8 cellular contexts compared by ENCODE assay signal in the genomic region with DNA sequence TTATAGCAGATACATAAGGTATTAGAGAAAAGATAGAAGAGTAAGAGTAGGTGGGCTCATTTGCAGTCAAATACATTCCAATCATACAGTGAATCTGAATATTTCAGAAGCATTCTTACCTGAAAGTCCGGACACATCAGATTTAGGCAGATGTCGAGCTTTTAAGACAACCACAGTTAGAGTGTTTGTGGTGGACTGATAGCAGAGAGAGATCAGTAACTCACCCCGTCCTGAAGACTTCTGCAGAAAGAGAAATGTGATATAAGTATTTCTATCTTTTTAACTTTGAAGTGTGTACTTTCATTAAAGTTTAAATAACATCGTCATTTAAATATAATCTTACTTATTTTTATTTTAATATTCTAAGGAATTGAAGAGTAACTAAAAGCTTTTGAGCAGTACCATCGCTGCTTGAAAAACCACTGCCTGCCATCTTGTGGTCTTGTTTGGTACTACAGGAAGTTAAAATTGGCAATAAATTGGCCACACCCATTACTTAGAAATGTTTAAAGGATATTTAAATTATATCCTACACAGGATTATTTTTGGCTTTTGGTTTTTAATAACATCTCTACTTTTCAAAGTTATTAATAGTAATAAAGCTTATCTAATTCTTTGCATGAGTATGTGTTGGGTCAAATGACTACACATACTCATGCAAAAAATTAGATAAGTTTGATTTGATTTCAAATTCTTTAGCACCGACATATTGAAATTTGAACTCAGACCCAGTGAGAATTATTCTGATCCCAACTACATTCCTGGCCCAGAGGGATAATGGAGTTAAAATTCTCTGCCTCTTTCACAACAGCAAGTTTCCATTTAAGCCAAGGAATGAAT. TPM values are rescaled to one million over a fixed set of nuclear protein-coding genes. Genes with fewer than 3 reads are reported as not detected.
DNase-seq lines count a peak whose midpoint lies in the region; ATAC-seq, FAIRE-seq and TF ChIP-seq lines count a peak whose summit lies in the region.

No MANE protein-coding gene starts in this region.

- H3K27me3 Mint-ChIP-seq in CD14-positive monocyte (ENCODE audit: low read depth in 3 of 3) (peaks cover 0 to 3% (median 2%) of the 10 kb centered on the region in 3 donors), brain (peaks cover 10% of the 10 kb centered on the region)

- no TSS peak for BruUV-seq in HepG2 (replicated peaks; lab: Mats Ljungman, UMichigan)

- H2AFZ ChIP-seq in HepG2 (ENCODE audit: low read length): no peak overlapping the region

- TF ChIP-seq CTCF in CD14-positive monocyte (IDR thresholded peaks at IDR 0.05): peak; percentile 85
- peak; percentile 90 to 93 for TF ChIP-seq CTCF in brain (conservative IDR thresholded peaks at IDR 0.05)
- TF ChIP-seq CTCF in HepG2 (CRISPR knock-in tag; IDR thresholded peaks at IDR 0.05): peak; percentile 60

- H3K36me3 ChIP-seq in HepG2 (replicated peaks in 1 of 2; ENCODE audit: control insufficient read depth in 1 of 2, insufficient read depth in 2 of 2, low read length in 2 of 2): no peaks in the 10 kb centered on the region

- ATAC-seq in GM18499 (IDR thresholded peaks at IDR 0.05; ENCODE audit: insufficient read depth, unreplicated experiment) (peak; percentile 74), HG02943 (IDR thresholded peaks at IDR 0.05; ENCODE audit: low read depth, unreplicated experiment) (peak; percentile 61), HepG2 (no peak)

- TF ChIP-seq POLR2A in HepG2 (IDR thresholded peaks at IDR 0.05; ENCODE audit: insufficient read depth in 1 of 2, low read depth in 2 of 2, low read length in 2 of 2): no peak

- FAIRE-seq in HepG2 (lab: Jason Lieb, UNC): peak; percentile 58

- no peaks in the 10 kb centered on the region for H3K36me3 Mint-ChIP-seq in CD14-positive monocyte
- peaks cover 31% of the 10 kb centered on the region for H3K36me3 Mint-ChIP-seq in brain

- H3K4me1 Mint-ChIP-seq in CD14-positive monocyte (no peaks in the 10 kb centered on the region), brain (peaks cover 30% of the 10 kb centered on the region)

- TF ChIP-seq EP300 in HepG2 (IDR thresholded peaks at IDR 0.05; ENCODE audit: low read depth in 2 of 2, low read length in 2 of 2): no peak
- TF ChIP-seq EP300 in HepG2 (CRISPR knock-in tag; IDR thresholded peaks at IDR 0.05; ENCODE audit: borderline replicate concordance): no peak

- intact Hi-C loops in CD14-positive monocyte (cut with micrococcal nuclease): loop anchor here (10.0 kb wide), 2 partner anchors 977 to 1157 kb away; no protein-coding TSS in a partner anchor
- intact Hi-C loops in HepG2 (cut with micrococcal nuclease; ENCODE audit: unreplicated experiment): loop anchor here (1.0 to 10.0 kb wide), 4 partner anchors 237 to 1219 kb away; no protein-coding TSS in a partner anchor

- no peak overlapping the region for H3K27ac Mint-ChIP-seq in CD14-positive monocyte
- no peak overlapping the region for H3K27ac Mint-ChIP-seq in brain

- CTCF ChIA-PET in HepG2 (lab: Yijun Ruan, JAX; ENCODE audit: low intra/inter-chr PET ratio, low total read pairs): interaction anchor here (1.0 to 2.6 kb wide), 3 partner anchors 676 to 1220 kb away, joined by 3 to 12 read pairs (median 4); no protein-coding TSS in a partner anchor

- H4K20me1 ChIP-seq in HepG2 (ENCODE audit: insufficient read depth, low read length): no peaks in the 10 kb centered on the region

- DNase-seq in CD14-positive monocyte (ENCODE audit: low spot score): no peak
- peak; percentile 16 for DNase-seq in NCI-H2196 treated with DMSO at 0.1 percent for 48 hours (lab: John Stamatoyannopoulos, UW; ENCODE audit: unreplicated experiment)
- peak; percentile 35 for DNase-seq in HepG2 (ENCODE audit: low spot score)
- DNase-seq in T-helper 9 cell: no peak
- DNase-seq in OCI-M2 (lab: John Stamatoyannopoulos, UW; ENCODE audit: unreplicated experiment): no peak

- H3K4me3 Mint-ChIP-seq in CD14-positive monocyte (no peak overlapping the region), brain (peak overlapping the region; percentile 25 to 56 (median 45))

- no peak overlapping the region for H3K4me3 ChIP-seq in HepG2 (replicated peaks in 1 of 3; ENCODE audit: insufficient read depth in 1 of 3, low read depth in 2 of 3, low read length in 3 of 3)

- no peaks in the 10 kb centered on the region for H3K79me2 ChIP-seq in HepG2 (ENCODE audit: insufficient read depth, low read length)

- H3K4me1 ChIP-seq in HepG2 (ENCODE audit: insufficient read depth, low read length): no peaks in the 10 kb centered on the region

- no peaks in the 10 kb centered on the region for H3K9me3 ChIP-seq in HepG2 (ENCODE audit: low read length)

- 16% methylated on average over 6 of the region's 6 CpGs for WGBS in HepG2 (ENCODE audit: low lambda C conversion rate)

- H3K27ac ChIP-seq in HepG2 (ENCODE audit: extremely low read length, insufficient read depth, low read length): no peak overlapping the region

- H3K4me2 ChIP-seq in HepG2 (ENCODE audit: low read depth, low read length): no peak overlapping the region

- in situ Hi-C loops in HepG2 (cut with HindIII; ENCODE audit: extremely low pct_ligation_motif_present, low pct_unique_long_range_greater_than_20kb): loop anchor here (10.0 to 25.0 kb wide), 3 partner anchors 985 to 1217 kb away; no protein-coding TSS in a partner anchor

- H3K9me3 Mint-ChIP-seq in CD14-positive monocyte: no peaks in the 10 kb centered on the region
- H3K9me3 Mint-ChIP-seq in brain: peaks cover 0 to 10% (median 0%) of the 10 kb centered on the region in 5 experiments

- H3K9ac ChIP-seq in HepG2 (ENCODE audit: insufficient read depth, low read depth, low read length): no peak overlapping the region

- no peak; the same call in 1 of the 2 replicates for TF ChIP-seq RAD21 in HepG2 (CRISPR knock-in tag; IDR thresholded peaks at IDR 0.05)

- POLR2A ChIA-PET in HepG2 (lab: Yijun Ruan, JAX): no interaction called here

- H3K27me3 ChIP-seq in HepG2 (ENCODE audit: control insufficient read depth in 1 of 2, insufficient read depth in 2 of 2, low read length in 2 of 2): no peaks in the 10 kb centered on the region

TF ChIP-seq in HepG2, 621 proteins besides CTCF, POLR2A, EP300 and RAD21:
- no peak for TF ChIP-seq REPIN1 (CRISPR knock-in tag; IDR thresholded peaks at IDR 0.05; ENCODE audit: borderline replicate concordance, low read depth)
- no peak for TF ChIP-seq RFX5 (IDR thresholded peaks at IDR 0.05; ENCODE audit: low read depth, low read length)
- TF ChIP-seq STAG1 (CRISPR knock-in tag; IDR thresholded peaks at IDR 0.05): peak; percentile 59
- TF ChIP-seq FOXK1 (CRISPR knock-in tag; IDR thresholded peaks at IDR 0.05; ENCODE audit: borderline replicate concordance, low read depth): no peak
- TF ChIP-seq NFRKB (IDR thresholded peaks at IDR 0.05): no peak
- no peak for TF ChIP-seq ZNF44 (CRISPR knock-in tag; IDR thresholded peaks at IDR 0.05)
- peak; percentile 62 for TF ChIP-seq SMC3 (IDR thresholded peaks at IDR 0.05; ENCODE audit: low read length)
- no peak for TF ChIP-seq ATF7 (IDR thresholded peaks at IDR 0.05)
- no peak for TF ChIP-seq ATF7 (CRISPR knock-in tag; IDR thresholded peaks at IDR 0.05)
- no peak for TF ChIP-seq KDM4B (CRISPR knock-in tag; IDR thresholded peaks at IDR 0.05)

RNA-seq across cellular contexts. Expression of gene SYT4, which starts 5.5 kb away (rescaled TPM):
- polyA plus RNA-seq in CD14-positive monocyte (not detected), brain (ENCODE audit: insufficient read depth, low read depth, low replicate concordance) (25.1 TPM), HepG2 (2011; rRNA removed) (not detected in 2 replicates)
- not detected in 2 replicates for total RNA-seq in HepG2 (2016; rRNA removed; fragmentation: Illumina TruSeq; extraction: Trizol)
- total RNA-seq in HepG2 (2016; cell fraction: cytosol; rRNA removed; fragmentation: Illumina TruSeq; extraction: Trizol; ENCODE audit: low read depth): not detected in 2 replicates
- total RNA-seq in HepG2 (2016; cell fraction: insoluble cytoplasmic fraction; rRNA removed; fragmentation: Illumina TruSeq; extraction: Trizol): not detected in 2 replicates
- not detected in 2 replicates for total RNA-seq in HepG2 (2016; cell fraction: membrane; rRNA removed; fragmentation: Illumina TruSeq; extraction: Trizol)
- not detected in 2 replicates for total RNA-seq in HepG2 (2016; cell fraction: nucleus; rRNA removed; fragmentation: Illumina TruSeq; extraction: Trizol)
- polyA plus RNA-seq in HepG2 (2011; cell fraction: cytosol; rRNA removed): not detected in 2 replicates
- not detected in 2 replicates for polyA plus RNA-seq in HepG2 (2011; cell fraction: nucleus; rRNA removed)
- not detected in 2 replicates for polyA plus RNA-seq in HepG2 (2012)
- not detected in 2 replicates for polyA plus RNA-seq in HepG2 (2016; cell fraction: cytosol; fragmentation: Illumina TruSeq; extraction: Trizol; ENCODE audit: low read depth)
- not detected in 2 replicates for polyA plus RNA-seq in HepG2 (2016; cell fraction: insoluble cytoplasmic fraction; fragmentation: Illumina TruSeq; extraction: Trizol; ENCODE audit: low read depth)
- not detected in 2 replicates for polyA plus RNA-seq in HepG2 (2016; cell fraction: membrane; fragmentation: Illumina TruSeq; extraction: Trizol; ENCODE audit: low read depth)
- not detected in 2 replicates for polyA plus RNA-seq in HepG2 (2016; cell fraction: nucleus; fragmentation: Illumina TruSeq; extraction: Trizol; ENCODE audit: insufficient read depth, low read depth)
- polyA minus RNA-seq in HepG2 (2011; rRNA and poly(A)+ RNA removed; ENCODE audit: low replicate concordance): not detected in 2 replicates
- not detected in 2 replicates for polyA minus RNA-seq in HepG2 (2011; cell fraction: cytosol; rRNA and poly(A)+ RNA removed)
- not detected in 2 replicates for polyA minus RNA-seq in HepG2 (2011; cell fraction: nucleus; rRNA and poly(A)+ RNA removed)

Comparison
In these comparisons a context has a peak if more than half of its experiments do, and no peak if none do; other contexts are left out.
1. DNase-seq: peak in NCI-H2196 treated with DMSO at 0.1 percent for 48 hours (single experiment) and HepG2 (single experiment); none in CD14-positive monocyte (single experiment), T-helper 9 cell (single experiment) and OCI-M2 (single experiment).
2. H3K4me3 Mint-ChIP-seq: peak in brain (5 of 5); none in CD14-positive monocyte (0 of 2).
3. RNA of gene SYT4, which starts 5.5 kb away (polyA plus RNA-seq): 25.1 TPM in brain (single experiment); not detected in CD14-positive monocyte and not detected in HepG2; every median in the first group is over 10 times any median in the second.
4. Peak in every context shown above with its lines, with median percentiles within 50 percentile points of each other: CTCF ChIP-seq.